ENCODE assay signal across 1 cellular context in the genomic region with DNA sequence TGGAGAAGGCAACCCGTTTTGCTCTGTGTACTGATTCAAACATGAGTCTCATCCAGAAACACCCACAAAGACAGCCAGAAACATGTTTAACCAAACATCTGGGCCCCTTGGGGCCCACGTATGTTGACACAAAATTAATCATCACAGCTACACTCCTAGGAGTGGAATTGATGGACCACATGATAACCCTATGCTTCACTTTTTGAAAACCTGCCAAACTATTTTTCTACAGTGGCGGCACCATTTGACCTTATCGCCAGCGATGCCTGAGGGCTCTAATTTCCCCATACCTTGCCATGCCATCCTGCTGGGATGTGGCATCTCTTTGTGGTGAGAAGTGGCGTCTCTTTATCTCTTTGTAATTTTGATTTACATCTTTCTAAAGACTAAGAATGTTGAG.
TF ChIP-seq lines count a peak whose summit lies in the region.

No MANE protein-coding gene starts in this region.

TF ChIP-seq in HepG2, 621 proteins besides CTCF, POLR2A, EP300 and RAD21 (continued from another document and continues in another):
- TF ChIP-seq ZSCAN5A (CRISPR knock-in tag; IDR thresholded peaks at IDR 0.05; ENCODE audit: borderline replicate concordance) (no peak), ZFY (CRISPR knock-in tag; IDR thresholded peaks at IDR 0.05) (no peak), SAP130 (CRISPR knock-in tag; IDR thresholded peaks at IDR 0.05; ENCODE audit: low read depth) (peak; percentile 85), ZNF589 (CRISPR knock-in tag; conservative IDR thresholded peaks at IDR 0.05) (no peak), RFX1 (IDR thresholded peaks at IDR 0.05) (no peak), BORCS8-MEF2B (CRISPR knock-in tag; IDR thresholded peaks at IDR 0.05) (no peak), AGO2 (optimal IDR thresholded peaks at IDR 0.05; ENCODE audit: low read depth, low read length) (no peak), SMYD3 (CRISPR knock-in tag; IDR thresholded peaks at IDR 0.05) (no peak), ZNF709 (CRISPR knock-in tag; IDR thresholded peaks at IDR 0.05) (no peak), SMAD9 (CRISPR knock-in tag; IDR thresholded peaks at IDR 0.05) (no peak), ZNF547 (CRISPR knock-in tag; IDR thresholded peaks at IDR 0.05) (no peak), FOXO1 (CRISPR knock-in tag; IDR thresholded peaks at IDR 0.05) (no peak), CSRNP1 (CRISPR knock-in tag; IDR thresholded peaks at IDR 0.05) (no peak), SRSF9 (IDR thresholded peaks at IDR 0.05; ENCODE audit: borderline replicate concordance, insufficient read depth, low read depth, low read length, poor library complexity, severe bottlenecking) (no peak), SRSF1 (optimal IDR thresholded peaks at IDR 0.05; ENCODE audit: low read depth, low read length) (no peak), LCORL (IDR thresholded peaks at IDR 0.05) (no peak), LCORL (CRISPR knock-in tag; IDR thresholded peaks at IDR 0.05) (0 out of 2 replicates have a peak, but pooled peaks have one; percentile 29), AGO1 (IDR thresholded peaks at IDR 0.05; ENCODE audit: low read depth, low read length, poor library complexity, severe bottlenecking) (no peak), TEAD2 (CRISPR knock-in tag; IDR thresholded peaks at IDR 0.05) (no peak), ZNF382 (CRISPR knock-in tag; IDR thresholded peaks at IDR 0.05; ENCODE audit: borderline replicate concordance) (no peak), SRSF4 (IDR thresholded peaks at IDR 0.05; ENCODE audit: low read depth, low read length, poor library complexity, severe bottlenecking) (no peak), ZNF558 (CRISPR knock-in tag; IDR thresholded peaks at IDR 0.05; ENCODE audit: borderline replicate concordance) (no peak), MBNL3 (CRISPR knock-in tag; conservative IDR thresholded peaks at IDR 0.05) (no peak), TEF (CRISPR knock-in tag; IDR thresholded peaks at IDR 0.05) (no peak), TAF15 (IDR thresholded peaks at IDR 0.05; ENCODE audit: low read depth, low read length, poor library complexity, severe bottlenecking) (no peak), ZMYM2 (CRISPR knock-in tag; IDR thresholded peaks at IDR 0.05) (no peak), MIER3 (CRISPR knock-in tag; IDR thresholded peaks at IDR 0.05; ENCODE audit: borderline replicate concordance) (no peak), SETDB1 (CRISPR knock-in tag; IDR thresholded peaks at IDR 0.05; ENCODE audit: borderline replicate concordance) (no peak), ZNF703 (CRISPR knock-in tag; IDR thresholded peaks at IDR 0.05; ENCODE audit: borderline replicate concordance) (no peak), SRY (CRISPR knock-in tag; IDR thresholded peaks at IDR 0.05) (no peak), ZFP90 (CRISPR knock-in tag; IDR thresholded peaks at IDR 0.05; ENCODE audit: borderline replicate concordance) (0 out of 2 replicates have a peak, but pooled peaks have one; percentile 68), KAT7 (CRISPR knock-in tag; IDR thresholded peaks at IDR 0.05; ENCODE audit: borderline replicate concordance) (no peak), ZNF317 (CRISPR knock-in tag; IDR thresholded peaks at IDR 0.05) (no peak), GMEB2 (CRISPR knock-in tag; IDR thresholded peaks at IDR 0.05; ENCODE audit: low read depth) (no peak), HMG20A (CRISPR knock-in tag; IDR thresholded peaks at IDR 0.05; ENCODE audit: borderline replicate concordance) (peak; percentile 66; the same call in 1 of the 2 replicates), ZNF281 (CRISPR knock-in tag; IDR thresholded peaks at IDR 0.05; ENCODE audit: borderline replicate concordance) (no peak), SMARCE1 (IDR thresholded peaks at IDR 0.05; ENCODE audit: borderline replicate concordance) (no peak), SKIL (CRISPR knock-in tag; IDR thresholded peaks at IDR 0.05; ENCODE audit: borderline replicate concordance) (no peak), THYN1 (CRISPR knock-in tag; IDR thresholded peaks at IDR 0.05; ENCODE audit: borderline replicate concordance, low read depth) (no peak), ATF7 (IDR thresholded peaks at IDR 0.05) (no peak), ATF7 (CRISPR knock-in tag; IDR thresholded peaks at IDR 0.05) (no peak), NFE2L1 (CRISPR knock-in tag; IDR thresholded peaks at IDR 0.05; ENCODE audit: borderline replicate concordance) (no peak)
- TF ChIP-seq, protein P1, sequence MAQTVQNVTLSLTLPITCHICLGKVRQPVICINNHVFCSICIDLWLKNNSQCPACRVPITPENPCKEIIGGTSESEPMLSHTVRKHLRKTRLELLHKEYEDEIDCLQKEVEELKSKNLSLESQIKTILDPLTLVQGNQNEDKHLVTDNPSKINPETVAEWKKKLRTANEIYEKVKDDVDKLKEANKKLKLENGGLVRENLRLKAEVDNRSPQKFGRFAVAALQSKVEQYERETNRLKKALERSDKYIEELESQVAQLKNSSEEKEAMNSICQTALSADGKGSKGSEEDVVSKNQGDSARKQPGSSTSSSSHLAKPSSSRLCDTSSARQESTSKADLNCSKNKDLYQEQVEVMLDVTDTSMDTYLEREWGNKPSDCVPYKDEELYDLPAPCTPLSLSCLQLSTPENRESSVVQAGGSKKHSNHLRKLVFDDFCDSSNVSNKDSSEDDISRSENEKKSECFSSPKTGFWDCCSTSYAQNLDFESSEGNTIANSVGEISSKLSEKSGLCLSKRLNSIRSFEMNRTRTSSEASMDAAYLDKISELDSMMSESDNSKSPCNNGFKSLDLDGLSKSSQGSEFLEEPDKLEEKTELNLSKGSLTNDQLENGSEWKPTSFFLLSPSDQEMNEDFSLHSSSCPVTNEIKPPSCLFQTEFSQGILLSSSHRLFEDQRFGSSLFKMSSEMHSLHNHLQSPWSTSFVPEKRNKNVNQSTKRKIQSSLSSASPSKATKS (CRISPR knock-in tag; IDR thresholded peaks at IDR 0.05): no peak
- TF ChIP-seq, protein P2, sequence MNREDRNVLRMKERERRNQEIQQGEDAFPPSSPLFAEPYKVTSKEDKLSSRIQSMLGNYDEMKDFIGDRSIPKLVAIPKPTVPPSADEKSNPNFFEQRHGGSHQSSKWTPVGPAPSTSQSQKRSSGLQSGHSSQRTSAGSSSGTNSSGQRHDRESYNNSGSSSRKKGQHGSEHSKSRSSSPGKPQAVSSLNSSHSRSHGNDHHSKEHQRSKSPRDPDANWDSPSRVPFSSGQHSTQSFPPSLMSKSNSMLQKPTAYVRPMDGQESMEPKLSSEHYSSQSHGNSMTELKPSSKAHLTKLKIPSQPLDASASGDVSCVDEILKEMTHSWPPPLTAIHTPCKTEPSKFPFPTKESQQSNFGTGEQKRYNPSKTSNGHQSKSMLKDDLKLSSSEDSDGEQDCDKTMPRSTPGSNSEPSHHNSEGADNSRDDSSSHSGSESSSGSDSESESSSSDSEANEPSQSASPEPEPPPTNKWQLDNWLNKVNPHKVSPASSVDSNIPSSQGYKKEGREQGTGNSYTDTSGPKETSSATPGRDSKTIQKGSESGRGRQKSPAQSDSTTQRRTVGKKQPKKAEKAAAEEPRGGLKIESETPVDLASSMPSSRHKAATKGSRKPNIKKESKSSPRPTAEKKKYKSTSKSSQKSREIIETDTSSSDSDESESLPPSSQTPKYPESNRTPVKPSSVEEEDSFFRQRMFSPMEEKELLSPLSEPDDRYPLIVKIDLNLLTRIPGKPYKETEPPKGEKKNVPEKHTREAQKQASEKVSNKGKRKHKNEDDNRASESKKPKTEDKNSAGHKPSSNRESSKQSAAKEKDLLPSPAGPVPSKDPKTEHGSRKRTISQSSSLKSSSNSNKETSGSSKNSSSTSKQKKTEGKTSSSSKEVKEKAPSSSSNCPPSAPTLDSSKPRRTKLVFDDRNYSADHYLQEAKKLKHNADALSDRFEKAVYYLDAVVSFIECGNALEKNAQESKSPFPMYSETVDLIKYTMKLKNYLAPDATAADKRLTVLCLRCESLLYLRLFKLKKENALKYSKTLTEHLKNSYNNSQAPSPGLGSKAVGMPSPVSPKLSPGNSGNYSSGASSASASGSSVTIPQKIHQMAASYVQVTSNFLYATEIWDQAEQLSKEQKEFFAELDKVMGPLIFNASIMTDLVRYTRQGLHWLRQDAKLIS (CRISPR knock-in tag; IDR thresholded peaks at IDR 0.05): no peak
- TF ChIP-seq, protein P3, sequence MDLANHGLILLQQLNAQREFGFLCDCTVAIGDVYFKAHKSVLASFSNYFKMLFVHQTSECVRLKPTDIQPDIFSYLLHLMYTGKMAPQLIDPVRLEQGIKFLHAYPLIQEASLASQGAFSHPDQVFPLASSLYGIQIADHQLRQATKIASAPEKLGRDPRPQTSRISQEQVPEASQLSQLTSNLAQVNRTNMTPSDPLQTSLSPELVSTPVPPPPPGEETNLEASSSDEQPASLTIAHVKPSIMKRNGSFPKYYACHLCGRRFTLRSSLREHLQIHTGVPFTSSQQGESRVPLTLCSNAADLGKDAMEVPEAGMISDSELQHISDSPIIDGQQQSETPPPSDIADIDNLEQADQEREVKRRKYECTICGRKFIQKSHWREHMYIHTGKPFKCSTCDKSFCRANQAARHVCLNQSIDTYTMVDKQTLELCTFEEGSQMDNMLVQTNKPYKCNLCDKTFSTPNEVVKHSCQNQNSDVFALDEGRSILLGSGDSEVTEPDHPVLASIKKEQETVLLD (CRISPR knock-in tag; IDR thresholded peaks at IDR 0.05; ENCODE audit: low read depth): no peak
- TF ChIP-seq, protein P4, sequence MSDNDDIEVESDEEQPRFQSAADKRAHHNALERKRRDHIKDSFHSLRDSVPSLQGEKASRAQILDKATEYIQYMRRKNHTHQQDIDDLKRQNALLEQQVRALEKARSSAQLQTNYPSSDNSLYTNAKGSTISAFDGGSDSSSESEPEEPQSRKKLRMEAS (IDR thresholded peaks at IDR 0.05): no peak
